8 cellular contexts compared by ENCODE assay signal in genomic region chr17:74211929-74212261, GRCh38. TPM values are rescaled to one million over a fixed set of nuclear protein-coding genes. Genes with fewer than 3 reads are reported as not detected.
DNase-seq lines count a peak whose midpoint lies in the region; ATAC-seq and TF ChIP-seq lines count a peak whose summit lies in the region.

No MANE protein-coding gene starts in this region.

- no peak for TF ChIP-seq CTCF in brain microvascular endothelial cell (IDR thresholded peaks at IDR 0.05; ENCODE audit: low read depth, low read length, missing control alignments)

- H3K56ac ChIP-seq in mesendoderm (ENCODE audit: low read length): peak overlapping the region; percentile 17

- H3K27me3 ChIP-seq in brain microvascular endothelial cell (replicated peaks): no peaks in the 10 kb centered on the region
- H3K27me3 ChIP-seq in mesendoderm (ENCODE audit: insufficient read depth, low read length, poor library complexity): peaks cover 2% of the 10 kb centered on the region

- in situ Hi-C loops in brain microvascular endothelial cell (cut with HindIII; ENCODE audit: low pct_ligation_motif_present, low sequenced_read_pairs): no loop called here

- H2AK5ac ChIP-seq in mesendoderm (ENCODE audit: low read length): no peak overlapping the region

- H3K4ac ChIP-seq in mesendoderm (ENCODE audit: low read depth, low read length): no peak overlapping the region

- H3K9ac ChIP-seq in mesendoderm (ENCODE audit: low read length): peak overlapping the region; percentile 51

- no peak overlapping the region for H2BK15ac ChIP-seq in mesendoderm (replicated peaks; ENCODE audit: low read depth)

- no peak overlapping the region for H3K27ac ChIP-seq in brain microvascular endothelial cell
- no peak overlapping the region for H3K27ac ChIP-seq in mesendoderm (ENCODE audit: low read depth, low read length)

- peaks cover 8% of the 10 kb centered on the region for H3K4me1 ChIP-seq in mesendoderm (ENCODE audit: control insufficient read depth, low read depth, low read length)

- peak; percentile 13 for DNase-seq in stimulated activated CD4-positive, alpha-beta T cell treated with anti-CD3 and anti-CD28 coated beads, Interleukin-4, amount 100 ng/mL, for 1 hour
- no peak for DNase-seq in stimulated activated CD4-positive, alpha-beta T cell treated with anti-CD3 and anti-CD28 coated beads, Interleukin-2, amount 100 ng/mL, for 24 hours
- DNase-seq in brain microvascular endothelial cell: no peak
- DNase-seq in mesendoderm: no peak
- DNase-seq in AML-193 (lab: John Stamatoyannopoulos, UW): no peak
- no peak for DNase-seq in SW 1271 (lab: John Stamatoyannopoulos, UW)

- no peak overlapping the region for H3K23ac ChIP-seq in mesendoderm (ENCODE audit: low read length)

- peaks cover 5% of the 10 kb centered on the region for H3K79me1 ChIP-seq in mesendoderm (ENCODE audit: low read length)

- peak overlapping the region; percentile 62 for H3K4me3 ChIP-seq in brain microvascular endothelial cell (ENCODE audit: low read depth, low read length)
- H3K4me3 ChIP-seq in mesendoderm (ENCODE audit: low read length): no peak overlapping the region

- H3K79me2 ChIP-seq in mesendoderm (ENCODE audit: control insufficient read depth, insufficient read depth, low read length): peaks cover 12% of the 10 kb centered on the region

- H4K8ac ChIP-seq in mesendoderm (ENCODE audit: low read depth, low read length): no peak overlapping the region

- ATAC-seq in HG02885 (IDR thresholded peaks at IDR 0.05; ENCODE audit: poor library complexity, unreplicated experiment) (no peak), GM18519 (IDR thresholded peaks at IDR 0.05; ENCODE audit: low FRiP score, unreplicated experiment) (no peak)

- H3K36me3 ChIP-seq in brain microvascular endothelial cell (replicated peaks) (peaks cover 42% of the 10 kb centered on the region), mesendoderm (ENCODE audit: control insufficient read depth, insufficient read depth, low read length) (peaks cover 12% of the 10 kb centered on the region)

- peak overlapping the region; percentile 46 for H3K4me2 ChIP-seq in mesendoderm (ENCODE audit: low read length)

- no peak overlapping the region for H2BK5ac ChIP-seq in mesendoderm (ENCODE audit: low read length)

- H4K5ac ChIP-seq in mesendoderm (ENCODE audit: low read length): no peak overlapping the region

- H3K18ac ChIP-seq in mesendoderm (ENCODE audit: low read length): no peak overlapping the region

- no CpG with 5 or more reads among the region's 12 CpGs for WGBS in mesendoderm (ENCODE audit: extremely low coverage, insufficient coverage, low lambda C conversion rate)

- H2BK120ac ChIP-seq in mesendoderm (ENCODE audit: low read depth, low read length): no peak overlapping the region

RNA-seq across cellular contexts. Expression of gene TTYH2, which starts 1.5 kb away (rescaled TPM):
- 1.2 TPM for polyA plus RNA-seq in mesendoderm (2013, experiment 1 of 2)
- polyA plus RNA-seq in mesendoderm (2013, experiment 2 of 2): 1.1 TPM

RNA-seq across cellular contexts. Expression of gene RPL38, which starts 8.4 kb away (rescaled TPM):
- 4,842 TPM for polyA plus RNA-seq in mesendoderm (2013, experiment 1 of 2)
- polyA plus RNA-seq in mesendoderm (2013, experiment 2 of 2): 4,757 TPM
